Comparison of ENCODE assay signal across 16 cellular contexts in genomic region chr7:101549734-101550133, GRCh38.
DNase-seq lines count a peak whose midpoint lies in the region; ATAC-seq and TF ChIP-seq lines count a peak whose summit lies in the region.
"Had no signal": no experiment of that assay in that cellular context is flagged by ENCODE, and none has a peak within 500 bp of the region (broad histone marks: within the 10 kb centered on the region; RNA-seq: fewer than 3 reads in every experiment).

No MANE protein-coding gene starts in this region.

- H3K4me3 ChIP-seq in HEK293 (ENCODE audit: low read depth, low read length) (no peak overlapping the region), sigmoid colon (no peak overlapping the region)

- no peak for TF ChIP-seq EP300 in sigmoid colon (IDR thresholded peaks at IDR 0.05)

- no peak overlapping the region for H3K27ac Mint-ChIP-seq in activated naive CD4-positive, alpha-beta T cell treated with anti-CD3 and anti-CD28 coated beads for 36 hours
- no peak overlapping the region for H3K27ac Mint-ChIP-seq in type B pancreatic cell

- H3K36me3 ChIP-seq in HEK293 (ENCODE audit: control insufficient read depth in 2 of 2, insufficient read depth in 1 of 2, low read length in 2 of 2) (no peaks in the 10 kb centered on the region), sigmoid colon (no peaks in the 10 kb centered on the region)

- no peaks in the 10 kb centered on the region for H3K9me3 Mint-ChIP-seq in activated naive CD4-positive, alpha-beta T cell treated with anti-CD3 and anti-CD28 coated beads for 36 hours
- H3K9me3 Mint-ChIP-seq in type B pancreatic cell: no peaks in the 10 kb centered on the region

- no peak for TF ChIP-seq POLR2A in sigmoid colon (IDR thresholded peaks at IDR 0.05)

- no peaks in the 10 kb centered on the region for H3K4me1 Mint-ChIP-seq in activated naive CD4-positive, alpha-beta T cell treated with anti-CD3 and anti-CD28 coated beads for 36 hours (ENCODE audit: low read depth)
- no peaks in the 10 kb centered on the region for H3K4me1 Mint-ChIP-seq in type B pancreatic cell (ENCODE audit: unreplicated experiment)

- no peaks in the 10 kb centered on the region for H3K36me3 Mint-ChIP-seq in activated naive CD4-positive, alpha-beta T cell treated with anti-CD3 and anti-CD28 coated beads for 36 hours (ENCODE audit: low read depth)
- peaks cover 5% of the 10 kb centered on the region for H3K36me3 Mint-ChIP-seq in type B pancreatic cell

- H3K27me3 Mint-ChIP-seq in activated naive CD4-positive, alpha-beta T cell treated with anti-CD3 and anti-CD28 coated beads for 36 hours (ENCODE audit: low read depth): no peaks in the 10 kb centered on the region
- H3K27me3 Mint-ChIP-seq in type B pancreatic cell: no peaks in the 10 kb centered on the region

- POLR2A ChIA-PET in HEK293 (lab: Yijun Ruan, JAX): no interaction called here

- H3K27me3 ChIP-seq in foreskin keratinocyte: no peaks in the 10 kb centered on the region
- H3K27me3 ChIP-seq in sigmoid colon: peaks cover 0 to 3% (median 3%) of the 10 kb centered on the region in 3 donors

- H3K4me3 Mint-ChIP-seq in activated naive CD4-positive, alpha-beta T cell treated with anti-CD3 and anti-CD28 coated beads for 36 hours: no peak overlapping the region
- no peak overlapping the region for H3K4me3 Mint-ChIP-seq in type B pancreatic cell

- H3K4me1 ChIP-seq in HEK293 (ENCODE audit: control insufficient read depth, insufficient read depth, low read length): no peaks in the 10 kb centered on the region
- H3K4me1 ChIP-seq in foreskin keratinocyte: no peaks in the 10 kb centered on the region
- no peaks in the 10 kb centered on the region for H3K4me1 ChIP-seq in sigmoid colon

- TF ChIP-seq CTCF in HEK293 (tag by site-specific recombination; IDR thresholded peaks at IDR 0.05): no peak
- no peak for TF ChIP-seq CTCF in foreskin keratinocyte (conservative IDR thresholded peaks at IDR 0.05)
- no peak for TF ChIP-seq CTCF in sigmoid colon (IDR thresholded peaks at IDR 0.05)
- TF ChIP-seq CTCF in type B pancreatic cell (conservative IDR thresholded peaks at IDR 0.05): no peak

- WGBS in sigmoid colon, 2 donors: 90 to 93% methylated on average over 5 of the region's 5 CpGs

- intact Hi-C loops in activated naive CD4-positive, alpha-beta T cell treated with anti-CD3 and anti-CD28 coated beads for 36 hours (cut with micrococcal nuclease): loop anchor here (10.0 kb wide), 1 partner anchor 135 kb away; no protein-coding TSS in a partner anchor
- intact Hi-C loops in sigmoid colon (cut with DNase I): no loop called here

- peak; percentile 35 for ATAC-seq in foreskin keratinocyte
- ATAC-seq in GM18517 (IDR thresholded peaks at IDR 0.05; ENCODE audit: unreplicated experiment): no peak

- DNase-seq in activated naive CD4-positive, alpha-beta T cell treated with anti-CD3 and anti-CD28 coated beads for 36 hours: peak; percentile 2
- no peak for DNase-seq in activated naive CD4-positive, alpha-beta T cell treated with Interleukin-2 at 50 U/mL for 16 hours
- DNase-seq in foreskin keratinocyte (peak in 1 of 2 donors; percentile 14), sigmoid colon (peak; percentile 32), iPS-NIHi7 (ENCODE audit: extremely low spot score) (no peak), type B pancreatic cell (ENCODE audit: extremely low spot score, unreplicated experiment) (no peak)
- DNase-seq: DMS79, Kasumi-1, NCI-H1417, NCI-H1930, NCI-H2171, NCI-H82, SHP77 had no signal

- H3K9me3 ChIP-seq in HEK293 (ENCODE audit: control insufficient read depth, insufficient read depth, low read depth, low read length): no peaks in the 10 kb centered on the region
- H3K9me3 ChIP-seq in sigmoid colon: no peaks in the 10 kb centered on the region
- H3K9me3 ChIP-seq: Caco-2 had no signal

- H3K27ac ChIP-seq in HEK293 (ENCODE audit: extremely low read depth, low read depth, low read length) (no peak overlapping the region), foreskin keratinocyte (no peak overlapping the region), sigmoid colon (no peak overlapping the region)

- CTCF ChIA-PET in activated naive CD4-positive, alpha-beta T cell treated with anti-CD3 and anti-CD28 coated beads for 36 hours (lab: Charles Lee): interaction anchor here (0.6 kb wide), 2 partner anchors 53 to 296 kb away, joined by 3 to 5 read pairs; no protein-coding TSS in a partner anchor
- CTCF ChIA-PET in HEK293 (lab: Yijun Ruan, JAX): interaction anchor here (0.5 to 1.1 kb wide), 3 partner anchors 13 to 218 kb away, joined by 3 read pairs; no protein-coding TSS in a partner anchor

TF ChIP-seq in HEK293, 187 proteins besides CTCF, POLR2A, EP300 and RAD21:
- peak; percentile 88 for TF ChIP-seq ZNF623 (tag by site-specific recombination; IDR thresholded peaks at IDR 0.05)
- no peak for TF ChIP-seq EGR2 (tag by site-specific recombination; IDR thresholded peaks at IDR 0.05; ENCODE audit: low read depth)

Comparison
In these comparisons a context has a peak if more than half of its experiments do, and no peak if none do; other contexts are left out.
1. DNase-seq: peak in activated naive CD4-positive, alpha-beta T cell treated with anti-CD3 and anti-CD28 coated beads for 36 hours (single experiment) and sigmoid colon (single experiment); none in activated naive CD4-positive, alpha-beta T cell treated with Interleukin-2 at 50 U/mL for 16 hours (single experiment), iPS-NIHi7 (single experiment) and type B pancreatic cell (single experiment).